In the genomic region with DNA sequence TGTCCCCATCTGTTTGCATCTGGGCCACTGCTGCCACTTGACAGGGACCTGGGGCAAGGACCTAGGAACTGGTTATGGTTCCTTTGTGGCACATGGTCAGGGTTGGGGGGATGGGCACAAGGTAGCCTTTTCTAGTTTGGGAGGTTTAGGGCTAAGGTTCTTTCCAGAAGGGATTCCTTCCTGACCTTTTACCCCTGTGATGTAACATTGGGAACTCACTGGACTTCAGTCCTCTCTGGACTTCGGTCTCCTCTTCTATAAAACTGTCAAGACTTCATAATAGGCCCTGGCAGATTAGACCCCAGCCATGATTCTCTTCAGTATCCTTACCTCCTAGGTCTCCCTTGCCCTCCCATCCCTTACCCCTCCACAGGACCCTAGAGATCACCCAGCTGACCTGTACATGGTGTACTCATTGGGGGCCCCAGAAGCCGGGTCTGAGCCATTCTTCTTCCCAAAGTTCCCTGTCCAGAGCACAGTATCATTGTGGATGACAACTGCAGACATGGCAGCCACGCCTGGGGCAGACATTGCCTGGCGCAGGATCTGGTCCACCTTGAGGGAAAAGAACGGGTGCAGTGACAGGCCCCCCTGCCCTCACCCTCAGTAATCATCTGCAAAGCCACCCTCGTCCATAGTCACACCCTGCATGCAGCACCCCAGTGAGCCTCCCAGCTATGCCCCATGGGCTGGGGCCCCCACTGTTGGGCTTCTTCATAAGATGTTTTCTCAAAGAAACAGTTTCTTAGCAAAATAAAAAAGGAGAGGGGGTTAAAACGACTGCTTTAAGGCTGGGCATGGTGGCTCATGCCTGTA, we compare ENCODE assay signal across 34 cellular contexts. TPM values are rescaled to one million over a fixed set of nuclear protein-coding genes. Genes with fewer than 3 reads are reported as not detected.
"Had no signal": no experiment of that assay in that cellular context is flagged by ENCODE, and none has a peak within 500 bp of the region (broad histone marks: within the 10 kb centered on the region; RNA-seq: fewer than 3 reads in every experiment).

No MANE protein-coding gene starts in this region.

- H3K27me3 ChIP-seq: hepatocyte, neural progenitor cell, ovary, right atrium auricular region, right lobe of liver, uterus had no signal

- H3K36me3 ChIP-seq: left lung, neural progenitor cell, neutrophil, ovary, right atrium auricular region, right lobe of liver, suprapubic skin, thoracic aorta, tibial artery, uterus had no signal

- H3K9me3 ChIP-seq: left lung, neutrophil, ovary, right atrium auricular region, right lobe of liver, suprapubic skin, thoracic aorta, tibial artery, uterus had no signal

- H2AFZ ChIP-seq: hepatocyte, neural progenitor cell had no signal

- H3K4me2 ChIP-seq: hepatocyte, neural progenitor cell had no signal

- H3K27ac ChIP-seq: hepatocyte, left lung, neural progenitor cell, neutrophil, ovary, right atrium auricular region, right lobe of liver, suprapubic skin, thoracic aorta, tibial artery, uterus had no signal

- DNase-seq: islet precursor cell; left cardiac atrium; left lung; mesendoderm; naive B cell; natural killer cell; nephron progenitor cell; occipital lobe; ovary; right lobe of liver; stimulated activated CD4-positive, alpha-beta T cell treated with anti-CD3 and anti-CD28 coated beads, Interleukin-4, amount 100 ng/mL, for 24 hours; stimulated activated naive CD4-positive, alpha-beta T cell; tibial artery; trophoblast cell; uterus had no signal

- H3K4me3 ChIP-seq: hepatocyte, left lung, lung, neural progenitor cell, ovary, right atrium auricular region, right lobe of liver, suprapubic skin, thoracic aorta, tibial artery, uterus had no signal

- H3K4me1 Mint-ChIP-seq: mesothelial cell of epicardium; naive B cell; natural killer cell; nephron progenitor cell; neural progenitor cell; stimulated activated effector memory CD8-positive, alpha-beta T cell treated with anti-CD3 and anti-CD28 coated beads, Interleukin-12 subunit alpha, Interleukin-12 subunit beta, amount 100 ng/mL, for 72 hours had no signal

- H3K79me2 ChIP-seq: hepatocyte had no signal

- H3K36me3 Mint-ChIP-seq: mesothelial cell of epicardium; naive B cell; natural killer cell; neural progenitor cell; stimulated activated effector memory CD8-positive, alpha-beta T cell treated with anti-CD3 and anti-CD28 coated beads, Interleukin-12 subunit alpha, Interleukin-12 subunit beta, amount 100 ng/mL, for 72 hours had no signal

- ATAC-seq: left cardiac atrium; left lung; natural killer cell; stimulated activated effector memory CD8-positive, alpha-beta T cell treated with anti-CD3 and anti-CD28 coated beads, Interleukin-12 subunit alpha, Interleukin-12 subunit beta, amount 100 ng/mL, for 72 hours had no signal

- H3K9me3 Mint-ChIP-seq: mesothelial cell of epicardium; natural killer cell; nephron progenitor cell; neural progenitor cell; stimulated activated effector memory CD8-positive, alpha-beta T cell treated with anti-CD3 and anti-CD28 coated beads, Interleukin-12 subunit alpha, Interleukin-12 subunit beta, amount 100 ng/mL, for 72 hours; stimulated activated naive CD8-positive, alpha-beta T cell treated with anti-CD3 and anti-CD28 coated beads, Interleukin-15, Interleukin-2, amounts not matched to agents 100 ng/mL and 50 ng/mL, for 24 hours had no signal

- H3K4me3 Mint-ChIP-seq: mesothelial cell of epicardium; naive B cell; natural killer cell; nephron progenitor cell; neural progenitor cell; stimulated activated effector memory CD8-positive, alpha-beta T cell treated with anti-CD3 and anti-CD28 coated beads, Interleukin-12 subunit alpha, Interleukin-12 subunit beta, amount 100 ng/mL, for 72 hours; stimulated activated naive CD8-positive, alpha-beta T cell treated with anti-CD3 and anti-CD28 coated beads, Interleukin-15, Interleukin-2, amounts not matched to agents 100 ng/mL and 50 ng/mL, for 24 hours had no signal

- H3K27ac Mint-ChIP-seq: mesothelial cell of epicardium; naive B cell; natural killer cell; nephron progenitor cell; neural progenitor cell; progenitor cell of endocrine pancreas; stimulated activated effector memory CD8-positive, alpha-beta T cell treated with anti-CD3 and anti-CD28 coated beads, Interleukin-12 subunit alpha, Interleukin-12 subunit beta, amount 100 ng/mL, for 72 hours; stimulated activated naive CD8-positive, alpha-beta T cell treated with anti-CD3 and anti-CD28 coated beads, Interleukin-15, Interleukin-2, amounts not matched to agents 100 ng/mL and 50 ng/mL, for 24 hours had no signal

- H3K4me1 ChIP-seq: left lung, neural progenitor cell, right atrium auricular region, suprapubic skin, tibial artery, uterus had no signal

- H3K9ac ChIP-seq: neural progenitor cell had no signal

RNA-seq across cellular contexts. Expression of a gene that starts 12.9 kb away (rescaled TPM):
- total RNA-seq: hepatocyte, kidney epithelial cell, left cardiac atrium, left lung, lower leg skin, lung, mesothelial cell of epicardium, mononuclear cell, natural killer cell, occipital lobe, ovary, progenitor cell of endocrine pancreas, pulmonary artery endothelial cell, renal cortical epithelial cell, right atrium auricular region, right lobe of liver, skeletal muscle tissue, subcutaneous adipose tissue, suprapubic skin, thoracic aorta, ureter, uterus had no signal
- polyA plus RNA-seq: hepatocyte, lung, ovary had no signal

RNA-seq across cellular contexts. Expression of a gene that starts 55.9 kb away (rescaled TPM):
- total RNA-seq: hepatocyte, kidney epithelial cell, left cardiac atrium, left lung, lower leg skin, lung, mononuclear cell, natural killer cell, occipital lobe, ovary, progenitor cell of endocrine pancreas, pulmonary artery endothelial cell, renal cortical epithelial cell, right atrium auricular region, right lobe of liver, skeletal muscle tissue, subcutaneous adipose tissue, suprapubic skin, thoracic aorta, ureter had no signal
- polyA plus RNA-seq: hepatocyte, lung, ovary had no signal
